In the genomic region with DNA sequence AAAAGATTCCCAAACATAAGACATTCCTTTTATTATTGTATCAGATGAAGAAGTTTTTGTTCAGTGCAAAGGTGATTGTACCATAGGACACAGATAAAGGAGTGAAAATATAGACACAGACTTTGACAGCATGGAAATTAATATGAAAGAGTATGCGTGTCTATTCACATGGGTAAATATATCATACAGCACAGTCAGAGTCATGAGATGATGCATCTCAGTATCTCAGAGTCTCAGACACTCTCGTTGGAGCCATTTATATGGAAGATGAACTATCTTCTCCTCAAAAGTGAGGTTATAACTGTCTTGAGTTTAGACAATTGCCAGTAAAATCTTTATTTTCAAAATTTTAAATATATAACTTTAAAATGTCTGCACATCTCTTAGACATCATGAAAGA, we compare ENCODE assay signal across 23 cellular contexts.
A peak's percentile ranks its signal among the peaks of the same experiment; 100 is the strongest.
DNase-seq lines count a peak whose midpoint lies in the region; ATAC-seq, FAIRE-seq and TF ChIP-seq lines count a peak whose summit lies in the region.
"Had no signal": no experiment of that assay in that cellular context is flagged by ENCODE, and none has a peak within 500 bp of the region (broad histone marks: within the 10 kb centered on the region; RNA-seq: fewer than 3 reads in every experiment).

No MANE protein-coding gene starts in this region.

- no peaks in the 10 kb centered on the region for H3F3A ChIP-seq in smooth muscle cell (ENCODE audit: low read depth)

- no peak for TF ChIP-seq CTCF in mammary epithelial cell (conservative IDR thresholded peaks at IDR 0.05 in 1 of 2, IDR thresholded peaks at IDR 0.05 in 1 of 2; ENCODE audit: extremely low read depth in 1 of 2, insufficient read depth in 1 of 2, low read depth in 1 of 2, low read length in 2 of 2)
- TF ChIP-seq CTCF in breast epithelium (IDR thresholded peaks at IDR 0.05), result no peak
- TF ChIP-seq CTCF in brain microvascular endothelial cell (IDR thresholded peaks at IDR 0.05; ENCODE audit: low read depth, low read length, missing control alignments), result no peak
- no peak for TF ChIP-seq CTCF in keratinocyte (optimal IDR thresholded peaks at IDR 0.05 in 1 of 3, IDR thresholded peaks at IDR 0.05 in 1 of 3, conservative IDR thresholded peaks at IDR 0.05 in 1 of 3; ENCODE audit: extremely low read depth in 1 of 3, insufficient read depth in 2 of 3, low read length in 3 of 3)
- no peak for TF ChIP-seq CTCF in smooth muscle cell (IDR thresholded peaks at IDR 0.05; ENCODE audit: borderline replicate concordance, insufficient read depth, poor library complexity, severe bottlenecking)
- TF ChIP-seq CTCF in endodermal cell (conservative IDR thresholded peaks at IDR 0.05), result no peak

- no peaks in the 10 kb centered on the region for H3K9me1 ChIP-seq in keratinocyte (ENCODE audit: control insufficient read depth, extremely low read depth, insufficient read depth, low read length)

- CTCF ChIA-PET in mammary epithelial cell (lab: Charles Lee; ENCODE audit: low non-redundant PET), result no interaction called here

- H3K4me3 Mint-ChIP-seq in endodermal cell, result no peak overlapping the region
- H3K4me3 Mint-ChIP-seq: CD4-positive, alpha-beta T cell; HFFc6 had no signal

- no peak for TF ChIP-seq POLR2A in breast epithelium (IDR thresholded peaks at IDR 0.05)

- ATAC-seq in GM18517 (IDR thresholded peaks at IDR 0.05; ENCODE audit: unreplicated experiment), result no peak
- ATAC-seq: A549, HCT116, HepG2 had no signal

- WGBS in mammary epithelial cell (ENCODE audit: low coverage, missing lambda C conversion rate), result 100% methylated on average over 2 of the region's 2 CpGs
- WGBS in smooth muscle cell (ENCODE audit: low lambda C conversion rate), result 86% methylated on average over 2 of the region's 2 CpGs
- WGBS in endodermal cell (ENCODE audit: insufficient coverage in 1 of 2, insufficient read length in 1 of 2), 2 experiments, result 80 to 90% methylated on average over 1 to 2 of the region's 2 CpGs

- no peaks in the 10 kb centered on the region for H3K27me3 Mint-ChIP-seq in endodermal cell (ENCODE audit: insufficient read depth)

- dilution Hi-C loops in mammary epithelial cell (cut with HindIII; ENCODE audit: low sequenced_read_pairs) (no loop called here), keratinocyte (cut with MboI; ENCODE audit: extremely low pct_ligation_motif_present, low sequenced_read_pairs) (no loop called here)

- H3K27me3 ChIP-seq in mammary epithelial cell (ENCODE audit: insufficient read depth, low read length), result no peaks in the 10 kb centered on the region
- H3K27me3 ChIP-seq in breast epithelium, result no peaks in the 10 kb centered on the region
- no peaks in the 10 kb centered on the region for H3K27me3 ChIP-seq in brain microvascular endothelial cell (replicated peaks)
- no peaks in the 10 kb centered on the region for H3K27me3 ChIP-seq in keratinocyte (ENCODE audit: control insufficient read depth, extremely low read depth, insufficient read depth, low read length)
- no peaks in the 10 kb centered on the region for H3K27me3 ChIP-seq in smooth muscle cell (ENCODE audit: low read depth)
- no peaks in the 10 kb centered on the region for H3K27me3 ChIP-seq in endodermal cell (ENCODE audit: control insufficient read depth, insufficient read depth, low read length, poor library complexity, severe bottlenecking)

- in situ Hi-C loops in mammary epithelial cell (cut with MboI; ENCODE audit: low sequenced_read_pairs in 2 of 2), result no loop called here
- in situ Hi-C loops in brain microvascular endothelial cell (cut with HindIII; ENCODE audit: low pct_ligation_motif_present, low sequenced_read_pairs), result no loop called here

- H3K9me3 ChIP-seq in mammary epithelial cell (replicated peaks; ENCODE audit: insufficient read depth, low read length) (no peaks in the 10 kb centered on the region), breast epithelium (no peaks in the 10 kb centered on the region), keratinocyte (ENCODE audit: control insufficient read depth, low read depth, low read length) (no peaks in the 10 kb centered on the region), smooth muscle cell (replicated peaks; ENCODE audit: low read depth) (no peaks in the 10 kb centered on the region), endodermal cell (ENCODE audit: control insufficient read depth, low read length) (no peaks in the 10 kb centered on the region)
- H3K9me3 ChIP-seq: A549, Caco-2 had no signal

- peaks cover 10% of the 10 kb centered on the region for H3K4me1 ChIP-seq in mammary epithelial cell (ENCODE audit: insufficient read depth, low read length)
- H3K4me1 ChIP-seq in breast epithelium, result no peaks in the 10 kb centered on the region
- H3K4me1 ChIP-seq in keratinocyte (ENCODE audit: control insufficient read depth, extremely low read depth, insufficient read depth, low read length), result peaks cover 30% of the 10 kb centered on the region
- no peaks in the 10 kb centered on the region for H3K4me1 ChIP-seq in smooth muscle cell (ENCODE audit: low read depth)
- H3K4me1 ChIP-seq in endodermal cell (ENCODE audit: control insufficient read depth, insufficient read depth, low read length), result peaks cover 3% of the 10 kb centered on the region
- H3K4me1 ChIP-seq: A549 had no signal

- H3K36me3 Mint-ChIP-seq in endodermal cell (ENCODE audit: low read depth), result no peaks in the 10 kb centered on the region

- BruUV-seq in mammary epithelial cell (replicated peaks; lab: Mats Ljungman, UMichigan), result no TSS peak

- DNase-seq in mammary epithelial cell (no peak), breast epithelium (ENCODE audit: low spot score in 2 of 2) (no peak), brain microvascular endothelial cell (no peak), keratinocyte (ENCODE audit: low read depth, low spot score) (no peak), smooth muscle cell (lab: John Stamatoyannopoulos, UW; ENCODE audit: unreplicated experiment) (no peak), ureter (ENCODE audit: low spot score) (no peak), endodermal cell (no peak)
- DNase-seq: AML-193; Caco-2; CD4-positive, alpha-beta T cell; GOT3; H7; HFFc6 had no signal

- peak; percentile 9 for FAIRE-seq in keratinocyte (lab: Jason Lieb, UNC)
- FAIRE-seq: A549, D721Med, G401.6, GM12892, GM18507, HepG2 had no signal

- H3K4me3 ChIP-seq in mammary epithelial cell (replicated peaks in 1 of 3; ENCODE audit: insufficient read depth in 1 of 3, low read depth in 2 of 3, low read length in 3 of 3) (no peak overlapping the region), breast epithelium (no peak overlapping the region), brain microvascular endothelial cell (ENCODE audit: low read depth, low read length) (no peak overlapping the region), keratinocyte (ENCODE audit: control insufficient read depth in 2 of 3, extremely low read depth in 1 of 3, insufficient read depth in 2 of 3, low read depth in 1 of 3, low read length in 3 of 3) (no peak overlapping the region), smooth muscle cell (no peak overlapping the region), endodermal cell (ENCODE audit: low read length) (no peak overlapping the region)
- H3K4me3 ChIP-seq: A549 had no signal

- H3K4me2 ChIP-seq in mammary epithelial cell (ENCODE audit: insufficient read depth, low read depth, low read length) (peak overlapping the region; percentile 8), keratinocyte (ENCODE audit: control insufficient read depth, extremely low read depth, insufficient read depth, low read depth, low read length) (peak overlapping the region; percentile 40), smooth muscle cell (no peak overlapping the region)
- H3K4me2 ChIP-seq: A549 had no signal

- intact Hi-C loops in mammary epithelial cell (cut with micrococcal nuclease), result no loop called here
- intact Hi-C loops in breast epithelium (cut with DNase I; ENCODE audit: low total_unique reads), result no loop called here

- H3K9ac ChIP-seq in mammary epithelial cell (ENCODE audit: insufficient read depth, low read length) (no peak overlapping the region), keratinocyte (ENCODE audit: control insufficient read depth, extremely low read depth, insufficient read depth, low read length) (no peak overlapping the region), smooth muscle cell (ENCODE audit: low read depth) (no peak overlapping the region), endodermal cell (ENCODE audit: extremely low read depth, low read length, poor library complexity, severe bottlenecking) (no peak overlapping the region)

- H3K27ac Mint-ChIP-seq in endodermal cell, result no peak overlapping the region
- H3K27ac Mint-ChIP-seq: CD4-positive, alpha-beta T cell; HFFc6 had no signal

- H3K36me3 ChIP-seq in mammary epithelial cell (ENCODE audit: insufficient read depth, low read length) (no peaks in the 10 kb centered on the region), breast epithelium (no peaks in the 10 kb centered on the region), brain microvascular endothelial cell (replicated peaks) (no peaks in the 10 kb centered on the region), keratinocyte (ENCODE audit: control insufficient read depth in 2 of 2, extremely low read depth in 1 of 2, insufficient read depth in 2 of 2, low read length in 2 of 2) (no peaks in the 10 kb centered on the region), smooth muscle cell (ENCODE audit: low read depth) (no peaks in the 10 kb centered on the region), endodermal cell (ENCODE audit: control insufficient read depth, insufficient read depth, low read length) (peaks cover 3% of the 10 kb centered on the region)

- no peak overlapping the region for H3K27ac ChIP-seq in mammary epithelial cell (ENCODE audit: insufficient read depth, low read depth, low read length)
- H3K27ac ChIP-seq in breast epithelium, result no peak overlapping the region
- H3K27ac ChIP-seq in brain microvascular endothelial cell, result peak overlapping the region; percentile 40
- H3K27ac ChIP-seq in keratinocyte (ENCODE audit: control insufficient read depth, insufficient read depth, low read length), result peak overlapping the region; percentile 34
- peak overlapping the region; percentile 35 for H3K27ac ChIP-seq in smooth muscle cell (ENCODE audit: low read depth)
- no peak overlapping the region for H3K27ac ChIP-seq in endodermal cell (ENCODE audit: low read depth, low read length)
- H3K27ac ChIP-seq: 22Rv1, A549, C4-2B had no signal

- no peaks in the 10 kb centered on the region for H3K9me3 Mint-ChIP-seq in endodermal cell
- H3K9me3 Mint-ChIP-seq: CD4-positive, alpha-beta T cell had no signal

- no peaks in the 10 kb centered on the region for H3K79me2 ChIP-seq in mammary epithelial cell (ENCODE audit: insufficient read depth, low read length)
- no peaks in the 10 kb centered on the region for H3K79me2 ChIP-seq in keratinocyte (ENCODE audit: control insufficient read depth, insufficient read depth, low read length)
- H3K79me2 ChIP-seq in smooth muscle cell (ENCODE audit: low read depth), result no peaks in the 10 kb centered on the region

- no peaks in the 10 kb centered on the region for H4K20me1 ChIP-seq in mammary epithelial cell (ENCODE audit: insufficient read depth, low read length)
- H4K20me1 ChIP-seq in keratinocyte (ENCODE audit: control insufficient read depth, extremely low read depth, insufficient read depth, low read length), result no peaks in the 10 kb centered on the region
- no peaks in the 10 kb centered on the region for H4K20me1 ChIP-seq in smooth muscle cell (ENCODE audit: low read depth)

- H2AFZ ChIP-seq in mammary epithelial cell (ENCODE audit: low read depth, low read length), result no peak overlapping the region
- H2AFZ ChIP-seq in keratinocyte (ENCODE audit: control insufficient read depth, low read length), result no peak overlapping the region
- H2AFZ ChIP-seq in smooth muscle cell (ENCODE audit: low read depth), result no peak overlapping the region

- H3K4me1 Mint-ChIP-seq in endodermal cell, result peaks cover 18% of the 10 kb centered on the region

Comparison
In these comparisons a context has a peak if more than half of its experiments do, and no peak if none do; other contexts are left out.
1. H3K27ac ChIP-seq: peak in brain microvascular endothelial cell (single experiment), keratinocyte (single experiment) and smooth muscle cell (single experiment); none in mammary epithelial cell (single experiment), breast epithelium (0 of 2) and endodermal cell (single experiment).